1 cellular context compared by ENCODE assay signal in the genomic region with DNA sequence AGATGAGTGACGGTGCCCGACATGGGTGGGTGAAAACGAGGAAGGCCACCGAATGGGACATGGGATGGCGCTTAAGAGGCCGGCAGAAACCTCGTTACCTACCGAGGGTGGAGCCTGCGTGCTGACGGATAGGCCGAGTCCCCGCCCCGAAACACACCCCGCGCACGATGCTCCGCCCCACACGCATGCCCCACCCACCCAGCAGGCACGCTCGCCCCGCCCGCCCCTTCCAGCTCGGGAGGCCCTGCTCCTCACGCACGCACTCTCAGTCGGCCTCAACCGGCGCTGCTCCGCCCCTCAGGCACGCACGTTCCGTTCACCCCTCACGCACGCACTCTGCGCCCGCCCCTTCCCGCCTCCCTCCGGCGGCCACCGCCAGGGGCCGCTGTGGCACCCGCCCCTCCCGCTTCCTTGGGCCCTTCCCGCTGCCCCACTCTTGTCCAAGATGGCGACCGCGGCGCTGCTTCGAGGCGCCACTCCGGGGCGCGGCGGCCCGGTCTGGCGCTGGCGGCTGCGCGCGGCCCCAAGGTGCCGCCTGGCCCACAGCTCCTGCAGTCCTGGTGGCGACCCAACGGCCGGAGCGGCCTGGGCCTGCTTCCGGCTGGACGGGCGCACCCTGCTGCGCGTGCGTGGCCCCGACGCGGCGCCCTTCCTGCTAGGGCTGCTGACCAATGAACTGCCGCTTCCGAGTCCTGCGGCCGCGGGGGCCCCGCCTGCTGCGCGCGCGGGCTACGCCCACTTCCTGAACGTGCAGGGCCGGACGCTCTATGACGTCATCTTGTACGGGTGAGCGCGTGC.
TF ChIP-seq lines count a peak whose summit lies in the region.

A gene (plus strand): TSS at position 433 of the 798 bp plus-strand sequence. CDS start 13 bp downstream, at position 446.

TF ChIP-seq in K562, 482 proteins besides CTCF, POLR2A, EP300 and RAD21 (continued from another document and continues in another):
- TF ChIP-seq, protein P1, sequence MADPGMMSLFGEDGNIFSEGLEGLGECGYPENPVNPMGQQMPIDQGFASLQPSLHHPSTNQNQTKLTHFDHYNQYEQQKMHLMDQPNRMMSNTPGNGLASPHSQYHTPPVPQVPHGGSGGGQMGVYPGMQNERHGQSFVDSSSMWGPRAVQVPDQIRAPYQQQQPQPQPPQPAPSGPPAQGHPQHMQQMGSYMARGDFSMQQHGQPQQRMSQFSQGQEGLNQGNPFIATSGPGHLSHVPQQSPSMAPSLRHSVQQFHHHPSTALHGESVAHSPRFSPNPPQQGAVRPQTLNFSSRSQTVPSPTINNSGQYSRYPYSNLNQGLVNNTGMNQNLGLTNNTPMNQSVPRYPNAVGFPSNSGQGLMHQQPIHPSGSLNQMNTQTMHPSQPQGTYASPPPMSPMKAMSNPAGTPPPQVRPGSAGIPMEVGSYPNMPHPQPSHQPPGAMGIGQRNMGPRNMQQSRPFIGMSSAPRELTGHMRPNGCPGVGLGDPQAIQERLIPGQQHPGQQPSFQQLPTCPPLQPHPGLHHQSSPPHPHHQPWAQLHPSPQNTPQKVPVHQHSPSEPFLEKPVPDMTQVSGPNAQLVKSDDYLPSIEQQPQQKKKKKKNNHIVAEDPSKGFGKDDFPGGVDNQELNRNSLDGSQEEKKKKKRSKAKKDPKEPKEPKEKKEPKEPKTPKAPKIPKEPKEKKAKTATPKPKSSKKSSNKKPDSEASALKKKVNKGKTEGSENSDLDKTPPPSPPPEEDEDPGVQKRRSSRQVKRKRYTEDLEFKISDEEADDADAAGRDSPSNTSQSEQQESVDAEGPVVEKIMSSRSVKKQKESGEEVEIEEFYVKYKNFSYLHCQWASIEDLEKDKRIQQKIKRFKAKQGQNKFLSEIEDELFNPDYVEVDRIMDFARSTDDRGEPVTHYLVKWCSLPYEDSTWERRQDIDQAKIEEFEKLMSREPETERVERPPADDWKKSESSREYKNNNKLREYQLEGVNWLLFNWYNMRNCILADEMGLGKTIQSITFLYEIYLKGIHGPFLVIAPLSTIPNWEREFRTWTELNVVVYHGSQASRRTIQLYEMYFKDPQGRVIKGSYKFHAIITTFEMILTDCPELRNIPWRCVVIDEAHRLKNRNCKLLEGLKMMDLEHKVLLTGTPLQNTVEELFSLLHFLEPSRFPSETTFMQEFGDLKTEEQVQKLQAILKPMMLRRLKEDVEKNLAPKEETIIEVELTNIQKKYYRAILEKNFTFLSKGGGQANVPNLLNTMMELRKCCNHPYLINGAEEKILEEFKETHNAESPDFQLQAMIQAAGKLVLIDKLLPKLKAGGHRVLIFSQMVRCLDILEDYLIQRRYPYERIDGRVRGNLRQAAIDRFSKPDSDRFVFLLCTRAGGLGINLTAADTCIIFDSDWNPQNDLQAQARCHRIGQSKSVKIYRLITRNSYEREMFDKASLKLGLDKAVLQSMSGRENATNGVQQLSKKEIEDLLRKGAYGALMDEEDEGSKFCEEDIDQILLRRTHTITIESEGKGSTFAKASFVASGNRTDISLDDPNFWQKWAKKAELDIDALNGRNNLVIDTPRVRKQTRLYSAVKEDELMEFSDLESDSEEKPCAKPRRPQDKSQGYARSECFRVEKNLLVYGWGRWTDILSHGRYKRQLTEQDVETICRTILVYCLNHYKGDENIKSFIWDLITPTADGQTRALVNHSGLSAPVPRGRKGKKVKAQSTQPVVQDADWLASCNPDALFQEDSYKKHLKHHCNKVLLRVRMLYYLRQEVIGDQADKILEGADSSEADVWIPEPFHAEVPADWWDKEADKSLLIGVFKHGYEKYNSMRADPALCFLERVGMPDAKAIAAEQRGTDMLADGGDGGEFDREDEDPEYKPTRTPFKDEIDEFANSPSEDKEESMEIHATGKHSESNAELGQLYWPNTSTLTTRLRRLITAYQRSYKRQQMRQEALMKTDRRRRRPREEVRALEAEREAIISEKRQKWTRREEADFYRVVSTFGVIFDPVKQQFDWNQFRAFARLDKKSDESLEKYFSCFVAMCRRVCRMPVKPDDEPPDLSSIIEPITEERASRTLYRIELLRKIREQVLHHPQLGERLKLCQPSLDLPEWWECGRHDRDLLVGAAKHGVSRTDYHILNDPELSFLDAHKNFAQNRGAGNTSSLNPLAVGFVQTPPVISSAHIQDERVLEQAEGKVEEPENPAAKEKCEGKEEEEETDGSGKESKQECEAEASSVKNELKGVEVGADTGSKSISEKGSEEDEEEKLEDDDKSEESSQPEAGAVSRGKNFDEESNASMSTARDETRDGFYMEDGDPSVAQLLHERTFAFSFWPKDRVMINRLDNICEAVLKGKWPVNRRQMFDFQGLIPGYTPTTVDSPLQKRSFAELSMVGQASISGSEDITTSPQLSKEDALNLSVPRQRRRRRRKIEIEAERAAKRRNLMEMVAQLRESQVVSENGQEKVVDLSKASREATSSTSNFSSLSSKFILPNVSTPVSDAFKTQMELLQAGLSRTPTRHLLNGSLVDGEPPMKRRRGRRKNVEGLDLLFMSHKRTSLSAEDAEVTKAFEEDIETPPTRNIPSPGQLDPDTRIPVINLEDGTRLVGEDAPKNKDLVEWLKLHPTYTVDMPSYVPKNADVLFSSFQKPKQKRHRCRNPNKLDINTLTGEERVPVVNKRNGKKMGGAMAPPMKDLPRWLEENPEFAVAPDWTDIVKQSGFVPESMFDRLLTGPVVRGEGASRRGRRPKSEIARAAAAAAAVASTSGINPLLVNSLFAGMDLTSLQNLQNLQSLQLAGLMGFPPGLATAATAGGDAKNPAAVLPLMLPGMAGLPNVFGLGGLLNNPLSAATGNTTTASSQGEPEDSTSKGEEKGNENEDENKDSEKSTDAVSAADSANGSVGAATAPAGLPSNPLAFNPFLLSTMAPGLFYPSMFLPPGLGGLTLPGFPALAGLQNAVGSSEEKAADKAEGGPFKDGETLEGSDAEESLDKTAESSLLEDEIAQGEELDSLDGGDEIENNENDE (IDR thresholded peaks at IDR 0.05; ENCODE audit: low read depth, low read length) = no peak
- TF ChIP-seq MYBL2 (IDR thresholded peaks at IDR 0.05; ENCODE audit: low read depth) (no peak), MYBL2 (CRISPR knock-in tag; IDR thresholded peaks at IDR 0.05; ENCODE audit: borderline replicate concordance) (no peak), ZNF282 (CRISPR knock-in tag; IDR thresholded peaks at IDR 0.05) (peak; percentile 93), SRSF1 (IDR thresholded peaks at IDR 0.05; ENCODE audit: low read depth, low read length) (no peak), XRCC4 (IDR thresholded peaks at IDR 0.05; ENCODE audit: extremely low read depth, insufficient read depth, insufficient read length) (no peak), ETS2 (tag; IDR thresholded peaks at IDR 0.05; ENCODE audit: borderline replicate concordance, poor library complexity, severe bottlenecking) (peak; percentile 86), SUPT5H (IDR thresholded peaks at IDR 0.05) (no peak; the same call in none of the 2 replicates), ZNF778 (CRISPR knock-in tag; IDR thresholded peaks at IDR 0.05) (no peak), DDX20 (tag; IDR thresholded peaks at IDR 0.05; ENCODE audit: low read depth) (no peak), ZNF551 (CRISPR knock-in tag; IDR thresholded peaks at IDR 0.05) (no peak), FUS (optimal IDR thresholded peaks at IDR 0.05; ENCODE audit: low read depth, low read length) (peak; percentile 94), FOXA1 (IDR thresholded peaks at IDR 0.05; ENCODE audit: borderline replicate concordance) (no peak), SPI1 (IDR thresholded peaks at IDR 0.05; ENCODE audit: borderline replicate concordance, low read depth, low read length) (peak; percentile 54; the same call in 1 of the 2 replicates), ZNF12 (CRISPR knock-in tag; IDR thresholded peaks at IDR 0.05) (peak; percentile 49; the same call in 1 of the 2 replicates), CAMTA2 (CRISPR knock-in tag; conservative IDR thresholded peaks at IDR 0.05) (no peak), MTA3 (IDR thresholded peaks at IDR 0.05; ENCODE audit: borderline replicate concordance) (peak; percentile 94), ZNF3 (CRISPR knock-in tag; IDR thresholded peaks at IDR 0.05) (no peak), NFE2 (IDR thresholded peaks at IDR 0.05; ENCODE audit: low read depth) (no peak; the same call in 1 of the 2 replicates), MAFF (IDR thresholded peaks at IDR 0.05; ENCODE audit: low read length) (no peak), PYGO2 (tag; IDR thresholded peaks at IDR 0.05) (no peak), E2F3 (CRISPR knock-in tag; IDR thresholded peaks at IDR 0.05) (peak; percentile 92)
- TF ChIP-seq, protein P2, sequence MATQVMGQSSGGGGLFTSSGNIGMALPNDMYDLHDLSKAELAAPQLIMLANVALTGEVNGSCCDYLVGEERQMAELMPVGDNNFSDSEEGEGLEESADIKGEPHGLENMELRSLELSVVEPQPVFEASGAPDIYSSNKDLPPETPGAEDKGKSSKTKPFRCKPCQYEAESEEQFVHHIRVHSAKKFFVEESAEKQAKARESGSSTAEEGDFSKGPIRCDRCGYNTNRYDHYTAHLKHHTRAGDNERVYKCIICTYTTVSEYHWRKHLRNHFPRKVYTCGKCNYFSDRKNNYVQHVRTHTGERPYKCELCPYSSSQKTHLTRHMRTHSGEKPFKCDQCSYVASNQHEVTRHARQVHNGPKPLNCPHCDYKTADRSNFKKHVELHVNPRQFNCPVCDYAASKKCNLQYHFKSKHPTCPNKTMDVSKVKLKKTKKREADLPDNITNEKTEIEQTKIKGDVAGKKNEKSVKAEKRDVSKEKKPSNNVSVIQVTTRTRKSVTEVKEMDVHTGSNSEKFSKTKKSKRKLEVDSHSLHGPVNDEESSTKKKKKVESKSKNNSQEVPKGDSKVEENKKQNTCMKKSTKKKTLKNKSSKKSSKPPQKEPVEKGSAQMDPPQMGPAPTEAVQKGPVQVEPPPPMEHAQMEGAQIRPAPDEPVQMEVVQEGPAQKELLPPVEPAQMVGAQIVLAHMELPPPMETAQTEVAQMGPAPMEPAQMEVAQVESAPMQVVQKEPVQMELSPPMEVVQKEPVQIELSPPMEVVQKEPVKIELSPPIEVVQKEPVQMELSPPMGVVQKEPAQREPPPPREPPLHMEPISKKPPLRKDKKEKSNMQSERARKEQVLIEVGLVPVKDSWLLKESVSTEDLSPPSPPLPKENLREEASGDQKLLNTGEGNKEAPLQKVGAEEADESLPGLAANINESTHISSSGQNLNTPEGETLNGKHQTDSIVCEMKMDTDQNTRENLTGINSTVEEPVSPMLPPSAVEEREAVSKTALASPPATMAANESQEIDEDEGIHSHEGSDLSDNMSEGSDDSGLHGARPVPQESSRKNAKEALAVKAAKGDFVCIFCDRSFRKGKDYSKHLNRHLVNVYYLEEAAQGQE (CRISPR knock-in tag; IDR thresholded peaks at IDR 0.05; ENCODE audit: low read depth) = peak; percentile 90
- TF ChIP-seq, protein P3, sequence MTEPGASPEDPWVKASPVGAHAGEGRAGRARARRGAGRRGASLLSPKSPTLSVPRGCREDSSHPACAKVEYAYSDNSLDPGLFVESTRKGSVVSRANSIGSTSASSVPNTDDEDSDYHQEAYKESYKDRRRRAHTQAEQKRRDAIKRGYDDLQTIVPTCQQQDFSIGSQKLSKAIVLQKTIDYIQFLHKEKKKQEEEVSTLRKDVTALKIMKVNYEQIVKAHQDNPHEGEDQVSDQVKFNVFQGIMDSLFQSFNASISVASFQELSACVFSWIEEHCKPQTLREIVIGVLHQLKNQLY (CRISPR knock-in tag; conservative IDR thresholded peaks at IDR 0.05) = 0 out of 4 replicates have a peak, but pooled peaks of 1 of the 2 experiments have one; percentile 61
- TF ChIP-seq, protein P4, sequence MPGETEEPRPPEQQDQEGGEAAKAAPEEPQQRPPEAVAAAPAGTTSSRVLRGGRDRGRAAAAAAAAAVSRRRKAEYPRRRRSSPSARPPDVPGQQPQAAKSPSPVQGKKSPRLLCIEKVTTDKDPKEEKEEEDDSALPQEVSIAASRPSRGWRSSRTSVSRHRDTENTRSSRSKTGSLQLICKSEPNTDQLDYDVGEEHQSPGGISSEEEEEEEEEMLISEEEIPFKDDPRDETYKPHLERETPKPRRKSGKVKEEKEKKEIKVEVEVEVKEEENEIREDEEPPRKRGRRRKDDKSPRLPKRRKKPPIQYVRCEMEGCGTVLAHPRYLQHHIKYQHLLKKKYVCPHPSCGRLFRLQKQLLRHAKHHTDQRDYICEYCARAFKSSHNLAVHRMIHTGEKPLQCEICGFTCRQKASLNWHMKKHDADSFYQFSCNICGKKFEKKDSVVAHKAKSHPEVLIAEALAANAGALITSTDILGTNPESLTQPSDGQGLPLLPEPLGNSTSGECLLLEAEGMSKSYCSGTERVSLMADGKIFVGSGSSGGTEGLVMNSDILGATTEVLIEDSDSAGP (CRISPR knock-in tag; IDR thresholded peaks at IDR 0.05) = no peak
- TF ChIP-seq, protein P5, sequence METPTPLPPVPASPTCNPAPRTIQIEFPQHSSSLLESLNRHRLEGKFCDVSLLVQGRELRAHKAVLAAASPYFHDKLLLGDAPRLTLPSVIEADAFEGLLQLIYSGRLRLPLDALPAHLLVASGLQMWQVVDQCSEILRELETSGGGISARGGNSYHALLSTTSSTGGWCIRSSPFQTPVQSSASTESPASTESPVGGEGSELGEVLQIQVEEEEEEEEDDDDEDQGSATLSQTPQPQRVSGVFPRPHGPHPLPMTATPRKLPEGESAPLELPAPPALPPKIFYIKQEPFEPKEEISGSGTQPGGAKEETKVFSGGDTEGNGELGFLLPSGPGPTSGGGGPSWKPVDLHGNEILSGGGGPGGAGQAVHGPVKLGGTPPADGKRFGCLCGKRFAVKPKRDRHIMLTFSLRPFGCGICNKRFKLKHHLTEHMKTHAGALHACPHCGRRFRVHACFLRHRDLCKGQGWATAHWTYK (CRISPR knock-in tag; IDR thresholded peaks at IDR 0.05) = peak; percentile 95; the same call in 1 of the 2 replicates
- TF ChIP-seq, protein P6, sequence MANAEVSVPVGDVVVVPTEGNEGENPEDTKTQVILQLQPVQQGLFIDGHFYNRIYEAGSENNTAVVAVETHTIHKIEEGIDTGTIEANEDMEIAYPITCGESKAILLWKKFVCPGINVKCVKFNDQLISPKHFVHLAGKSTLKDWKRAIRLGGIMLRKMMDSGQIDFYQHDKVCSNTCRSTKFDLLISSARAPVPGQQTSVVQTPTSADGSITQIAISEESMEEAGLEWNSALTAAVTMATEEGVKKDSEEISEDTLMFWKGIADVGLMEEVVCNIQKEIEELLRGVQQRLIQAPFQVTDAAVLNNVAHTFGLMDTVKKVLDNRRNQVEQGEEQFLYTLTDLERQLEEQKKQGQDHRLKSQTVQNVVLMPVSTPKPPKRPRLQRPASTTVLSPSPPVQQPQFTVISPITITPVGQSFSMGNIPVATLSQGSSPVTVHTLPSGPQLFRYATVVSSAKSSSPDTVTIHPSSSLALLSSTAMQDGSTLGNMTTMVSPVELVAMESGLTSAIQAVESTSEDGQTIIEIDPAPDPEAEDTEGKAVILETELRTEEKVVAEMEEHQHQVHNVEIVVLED (CRISPR knock-in tag; IDR thresholded peaks at IDR 0.05) = peak; percentile 99
- TF ChIP-seq, protein P7, sequence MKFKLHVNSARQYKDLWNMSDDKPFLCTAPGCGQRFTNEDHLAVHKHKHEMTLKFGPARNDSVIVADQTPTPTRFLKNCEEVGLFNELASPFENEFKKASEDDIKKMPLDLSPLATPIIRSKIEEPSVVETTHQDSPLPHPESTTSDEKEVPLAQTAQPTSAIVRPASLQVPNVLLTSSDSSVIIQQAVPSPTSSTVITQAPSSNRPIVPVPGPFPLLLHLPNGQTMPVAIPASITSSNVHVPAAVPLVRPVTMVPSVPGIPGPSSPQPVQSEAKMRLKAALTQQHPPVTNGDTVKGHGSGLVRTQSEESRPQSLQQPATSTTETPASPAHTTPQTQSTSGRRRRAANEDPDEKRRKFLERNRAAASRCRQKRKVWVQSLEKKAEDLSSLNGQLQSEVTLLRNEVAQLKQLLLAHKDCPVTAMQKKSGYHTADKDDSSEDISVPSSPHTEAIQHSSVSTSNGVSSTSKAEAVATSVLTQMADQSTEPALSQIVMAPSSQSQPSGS (CRISPR knock-in tag; IDR thresholded peaks at IDR 0.05) = peak; percentile 96; the same call in 1 of the 2 replicates
